ENCODE assay signal across 10 cellular contexts in genomic region chr7:80916770-80917681, GRCh38. TPM values are rescaled to one million over a fixed set of nuclear protein-coding genes. Genes with fewer than 3 reads are reported as not detected.
DNase-seq lines count a peak whose midpoint lies in the region; ATAC-seq and TF ChIP-seq lines count a peak whose summit lies in the region.
"Had no signal": no experiment of that assay in that cellular context is flagged by ENCODE, and none has a peak within 500 bp of the region (broad histone marks: within the 10 kb centered on the region; RNA-seq: fewer than 3 reads in every experiment).

No MANE protein-coding gene starts in this region.

- intact Hi-C loops in left lung (cut with DNase I): no loop called here

- POLR2A ChIA-PET in GM10248 (lab: Yijun Ruan, JAX): no interaction called here

- no peak overlapping the region for H3K27ac ChIP-seq in HUES48 (ENCODE audit: low read depth, low read length)
- H3K27ac ChIP-seq in left lung: no peak overlapping the region
- H3K27ac ChIP-seq: SJSA1 had no signal

- H3K27me3 ChIP-seq in HUES48 (ENCODE audit: control insufficient read depth, insufficient read depth, low read length): peaks cover 20% of the 10 kb centered on the region
- peaks cover 0 to 32% of the 10 kb centered on the region in 2 donors for H3K27me3 ChIP-seq in left lung
- H3K27me3 ChIP-seq: SJSA1 had no signal

- DNase-seq in A172 (ENCODE audit: low spot score): peak; percentile 87
- peak; percentile 86 for DNase-seq in astrocyte of the spinal cord (ENCODE audit: low read depth, low spot score)
- no peak for DNase-seq in left lung
- DNase-seq in NCI-H187 treated with DMSO at 0.1 percent for 48 hours (lab: John Stamatoyannopoulos, UW): no peak
- no peak for DNase-seq in GM10248 (ENCODE audit: extremely low spot score)
- DNase-seq: left cardiac atrium had no signal

- ATAC-seq in left lung (no peak), HG02678 (IDR thresholded peaks at IDR 0.05; ENCODE audit: unreplicated experiment) (no peak), GM19328 (IDR thresholded peaks at IDR 0.05; ENCODE audit: unreplicated experiment) (no peak)

- peak; percentile 56 for TF ChIP-seq CTCF in astrocyte of the spinal cord (IDR thresholded peaks at IDR 0.05; ENCODE audit: low read depth, low read length)
- peak in 1 of 2 donors; percentile 30 for TF ChIP-seq CTCF in left lung (IDR thresholded peaks at IDR 0.05)
- TF ChIP-seq CTCF in GM10248 (IDR thresholded peaks at IDR 0.05; ENCODE audit: control extremely low read depth, extremely low read depth, low read depth, missing control alignments): no peak

- H3K4me1 ChIP-seq in HUES48 (ENCODE audit: control insufficient read depth, insufficient read depth, low read length): peaks cover 27% of the 10 kb centered on the region
- peaks cover 0 to 9% of the 10 kb centered on the region in 2 donors for H3K4me1 ChIP-seq in left lung

- in situ Hi-C loops in astrocyte of the spinal cord (cut with HindIII; ENCODE audit: low sequenced_read_pairs): loop anchor here (25.0 kb wide), 1 partner anchor 520 kb away; no protein-coding TSS in a partner anchor

- no peaks in the 10 kb centered on the region for H3K9me3 ChIP-seq in HUES48 (ENCODE audit: control insufficient read depth, insufficient read depth, low read length)
- no peaks in the 10 kb centered on the region for H3K9me3 ChIP-seq in left lung
- H3K9me3 ChIP-seq: SJSA1 had no signal

- no peak overlapping the region for H3K9ac ChIP-seq in HUES48 (ENCODE audit: low read depth, low read length)

- H3K4me3 ChIP-seq in HUES48 (ENCODE audit: low read depth, low read length): peak overlapping the region; percentile 10; the same call in 1 of the 2 replicates
- H3K4me3 ChIP-seq in astrocyte of the spinal cord (ENCODE audit: low read depth, low read length): peak overlapping the region; percentile 96
- H3K4me3 ChIP-seq in left lung: peak overlapping the region; percentile 37 to 58

- H3K36me3 ChIP-seq in HUES48 (ENCODE audit: control insufficient read depth, insufficient read depth, low read length): no peaks in the 10 kb centered on the region
- no peaks in the 10 kb centered on the region for H3K36me3 ChIP-seq in left lung
- H3K36me3 ChIP-seq: SJSA1 had no signal

- CTCF ChIA-PET in GM10248 (lab: Yijun Ruan, JAX): no interaction called here

RNA-seq across cellular contexts. Expression of gene SEMA3C, which starts 1.8 kb away (rescaled TPM):
- 268 and 305 TPM in 2 replicates for total RNA-seq in A172 (2014; rRNA removed; shearing (Covaris generic))
- total RNA-seq in left lung: 10 to 100 TPM; 58.0 to 63.1 TPM

Comparison
In these comparisons a context has a peak if more than half of its experiments do, and no peak if none do; other contexts are left out.
1. DNase-seq: peak in A172 (single experiment) and astrocyte of the spinal cord (single experiment); none in left lung (0 of 2), NCI-H187 treated with DMSO at 0.1 percent for 48 hours (single experiment) and GM10248 (single experiment).
2. H3K4me3 ChIP-seq: peak in every context shown above with its lines; median percentile 96 in astrocyte of the spinal cord; 48 in left lung; 10 in HUES48.